In genomic region chrX:69466546-69466945, GRCh38 we compare ENCODE assay signal across 36 cellular contexts. TPM values are rescaled to one million over a fixed set of nuclear protein-coding genes. Genes with fewer than 3 reads are reported as not detected.
"Had no signal": no experiment of that assay in that cellular context is flagged by ENCODE, and none has a peak within 500 bp of the region (broad histone marks: within the 10 kb centered on the region; RNA-seq: fewer than 3 reads in every experiment).

No MANE protein-coding gene starts in this region.

- H3K27ac ChIP-seq: KMS-11 had no signal

- H3K9me3 ChIP-seq: MG63 had no signal

- H3K27me3 ChIP-seq: MG63 had no signal

- H3K36me3 ChIP-seq: MG63 had no signal

- H3K4me2 ChIP-seq: KMS-11 had no signal

- DNase-seq: Karpas-422, Kasumi-1, MG63, MM.1S, MV-4-11, NCI-H1048, NCI-H1092, NCI-H1092 treated with DMSO at 0.1 percent for 48 hours, NCI-H1105, NCI-H1105 treated with DMSO at 0.1 percent for 48 hours, NCI-H1417, NCI-H1417 treated with DMSO at 0.1 percent for 48 hours, NCI-H1436, NCI-H1436 treated with DMSO at 0.1 percent for 48 hours, NCI-H146, NCI-H1694, NCI-H1694 treated with DMSO at 0.1 percent for 48 hours, NCI-H187, NCI-H187 treated with DMSO at 0.1 percent for 48 hours, NCI-H1930, NCI-H2029, NCI-H2029 treated with DMSO at 0.1 percent for 48 hours, NCI-H2081, NCI-H2081 treated with DMSO at 0.1 percent for 48 hours, NCI-H2107, NCI-H2171, NCI-H2171 treated with DMSO at 0.1 percent for 48 hours, NCI-H2227 treated with DMSO at 0.1 percent for 48 hours, NCI-H226, NCI-H345, NCI-H446, NCI-H446 treated with DMSO at 0.1 percent for 48 hours, NCI-H510A treated with DMSO at 0.1 percent for 48 hours had no signal

- H3K4me3 ChIP-seq: MG63 had no signal

- H3K9ac ChIP-seq: KMS-11 had no signal

RNA-seq across cellular contexts. Expression of gene NALF2, which starts 37.6 kb away (rescaled TPM):
- total RNA-seq: LHCN-M2, M059J had no signal
